In the genomic region with DNA sequence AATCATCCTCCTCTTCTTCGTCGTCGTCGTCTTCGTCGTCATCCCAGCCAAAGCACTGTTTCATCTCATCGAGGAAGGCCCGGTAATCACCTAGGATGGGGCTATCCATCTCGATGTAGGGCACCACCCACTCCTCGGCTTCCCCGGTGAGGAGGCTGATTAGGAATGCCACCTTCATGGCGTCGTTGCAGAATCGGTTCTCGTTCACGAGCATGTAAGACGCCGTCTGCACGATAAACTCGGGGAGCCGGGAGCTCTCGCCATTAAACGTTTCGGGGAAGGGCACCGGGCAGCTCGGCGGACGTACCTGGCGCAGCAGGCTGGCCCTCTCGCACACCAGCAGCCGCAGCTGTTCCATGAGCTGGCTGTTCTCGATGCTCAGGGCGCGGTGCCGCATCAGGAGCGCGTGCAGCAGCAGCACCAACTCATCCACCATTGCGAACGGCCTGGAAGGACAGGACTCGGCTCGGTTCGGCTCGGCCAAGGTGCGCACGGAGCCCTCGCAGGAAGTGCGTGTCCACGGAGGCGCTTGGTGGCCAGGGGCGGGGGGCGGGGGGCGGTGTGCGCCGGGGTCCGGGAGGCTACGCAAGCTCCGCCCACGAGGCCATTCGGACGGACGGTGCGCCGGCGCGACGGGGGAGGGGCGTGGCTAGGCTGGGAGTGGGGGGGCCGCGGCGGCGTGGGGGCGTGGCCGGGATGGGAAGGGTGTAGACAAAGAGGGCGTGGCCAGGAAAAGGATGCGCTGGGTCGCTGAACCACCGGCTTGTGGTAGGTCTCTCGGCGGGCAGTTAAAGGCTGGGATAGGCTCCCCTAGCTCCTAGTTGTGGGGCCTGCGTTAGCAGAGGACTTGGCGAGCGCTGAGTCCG, we compare ENCODE assay signal across 8 cellular contexts. TPM values are rescaled to one million over a fixed set of nuclear protein-coding genes. Genes with fewer than 3 reads are reported as not detected.
DNase-seq lines count a peak whose midpoint lies in the region; ATAC-seq, FAIRE-seq and TF ChIP-seq lines count a peak whose summit lies in the region.

A gene (minus strand): TSS at position 544 of the 866 bp plus-strand sequence. CDS start 108 bp downstream, at position 436.

- WGBS in small intestine, 3 donors, result 3 to 41% (median 21%) methylated on average over 53 to 83 of the region's 83 CpGs

- CTCF ChIA-PET in BJ (lab: Yijun Ruan, JAX), result no interaction called here

- peak within 1 kb of the TSS; percentile 62 for H3K4me3 ChIP-seq in BJ (ENCODE audit: low read depth, low read length)
- H3K4me3 ChIP-seq in LNCaP clone FGC (ENCODE audit: low read depth, low read length), result peak within 1 kb of the TSS; percentile 60
- H3K4me3 ChIP-seq in small intestine (ENCODE audit: low read depth in 1 of 2, low read length in 2 of 2), result peak within 1 kb of the TSS; percentile 15 to 23

- POLR2A ChIA-PET in BJ (lab: Charles Lee), result interaction anchor here (0.6 kb wide), 1 partner anchor 21 kb away, joined by 8 read pairs; no protein-coding TSS in a partner anchor

- H3K27me3 ChIP-seq in BJ (ENCODE audit: control insufficient read depth, insufficient read depth, low read length), result no peaks in the 10 kb centered on the region
- peaks cover 0 to 1% of the 10 kb centered on the region in 2 donors for H3K27me3 ChIP-seq in small intestine (ENCODE audit: control insufficient read depth in 2 of 2, insufficient read depth in 2 of 2, low read length in 2 of 2)

- ATAC-seq in GM21367 (IDR thresholded peaks at IDR 0.05; ENCODE audit: unreplicated experiment), result no peak
- ATAC-seq in GM19324 (IDR thresholded peaks at IDR 0.05; ENCODE audit: low FRiP score, unreplicated experiment), result no peak

- peaks cover 15 to 17% of the 10 kb centered on the region in 2 donors for H3K4me1 Mint-ChIP-seq in immature natural killer cell

- H3K36me3 Mint-ChIP-seq in immature natural killer cell, result no peaks in the 10 kb centered on the region

- H3K27ac ChIP-seq in small intestine (ENCODE audit: low read depth in 1 of 2, low read length in 1 of 2), result no peak within 1 kb of the TSS

- no peaks in the 10 kb centered on the region for H3K36me3 ChIP-seq in BJ (ENCODE audit: control insufficient read depth, insufficient read depth, low read length)
- no peaks in the 10 kb centered on the region for H3K36me3 ChIP-seq in small intestine (ENCODE audit: control insufficient read depth in 2 of 2, insufficient read depth in 2 of 2, low read length in 2 of 2)

- H3K9me3 Mint-ChIP-seq in immature natural killer cell, result peaks cover 0 to 2% (median 0%) of the 10 kb centered on the region in 6 donors

- DNase-seq in BJ (ENCODE audit: low read depth) (no peak), LNCaP clone FGC (ENCODE audit: low read depth) (peak; percentile 26), immature natural killer cell (peak; percentile 59 to 76 (median 75)), small intestine (no peak)
- DNase-seq in activated CD4-positive, alpha-beta T cell treated with anti-CD3 and anti-CD28 coated beads for 1 hour, result peak; percentile 55
- DNase-seq in central memory CD4-positive, alpha-beta T cell, result peak; percentile 65

- H3K4me1 ChIP-seq in small intestine (ENCODE audit: control insufficient read depth in 2 of 2, insufficient read depth in 1 of 2, low read depth in 1 of 2, low read length in 1 of 2), result no peaks in the 10 kb centered on the region

- no peaks in the 10 kb centered on the region for H3K9me3 ChIP-seq in small intestine (ENCODE audit: control insufficient read depth, low read depth)

- H3K27me3 Mint-ChIP-seq in immature natural killer cell (ENCODE audit: low read depth in 3 of 3), result peaks cover 0 to 5% (median 2%) of the 10 kb centered on the region in 3 donors

- H3K4me3 Mint-ChIP-seq in immature natural killer cell, result peak within 1 kb of the TSS; percentile 78 to 90 (median 82)

- no peak for FAIRE-seq in small intestine (lab: Jason Lieb, UNC)

- peak within 1 kb of the TSS; percentile 22 to 79 (median 43) for H3K27ac Mint-ChIP-seq in immature natural killer cell

- TF ChIP-seq CTCF in BJ (IDR thresholded peaks at IDR 0.05; ENCODE audit: insufficient read depth, low read depth, low read length), result no peak
- no peak for TF ChIP-seq CTCF in LNCaP clone FGC (IDR thresholded peaks at IDR 0.05; ENCODE audit: control insufficient read depth, extremely low read depth, insufficient read depth)

RNA-seq across cellular contexts. Expression of the gene that starts here (rescaled TPM):
- polyA plus RNA-seq in BJ (2011; rRNA removed), result 5.8 and 9.0 TPM in 2 replicates
- 7.5 and 11.3 TPM in 2 replicates for polyA minus RNA-seq in BJ (2011; rRNA and poly(A)+ RNA removed)
- 10 to 100 TPM; 26.3 to 34.0 (median 26.4) TPM for polyA plus RNA-seq in immature natural killer cell
- 1 to 10 TPM in 2 of 3 donors, not detected in 1; 1.9 to 9.0 TPM for polyA plus RNA-seq in small intestine

Comparison
In these comparisons a context has a peak if more than half of its experiments do, and no peak if none do; other contexts are left out.
1. DNase-seq: peak in LNCaP clone FGC (single experiment), activated CD4-positive, alpha-beta T cell treated with anti-CD3 and anti-CD28 coated beads for 1 hour (single experiment), central memory CD4-positive, alpha-beta T cell (single experiment) and immature natural killer cell (3 of 3); none in BJ (single experiment) and small intestine (single experiment).
2. Peak in every context shown above with its lines, with median percentiles within 50 percentile points of each other: H3K4me3 ChIP-seq.